ENCODE assay signal across 3 cellular contexts in genomic region chr12:122676781-122677180, GRCh38. TPM values are rescaled to one million over a fixed set of nuclear protein-coding genes. Genes with fewer than 3 reads are reported as not detected.
"Had no signal": no experiment of that assay in that cellular context is flagged by ENCODE, and none has a peak within 500 bp of the region (broad histone marks: within the 10 kb centered on the region; RNA-seq: fewer than 3 reads in every experiment).

No MANE protein-coding gene starts in this region.

RNA-seq across cellular contexts. Expression of gene HCAR2, which starts 26.4 kb away (rescaled TPM):
- total RNA-seq: LHCN-M2, M059J had no signal

RNA-seq across cellular contexts. Expression of gene HCAR3, which starts 39.8 kb away (rescaled TPM):
- total RNA-seq: LHCN-M2, M059J, MCF 10A had no signal

RNA-seq across cellular contexts. Expression of gene HCAR1, which starts 53.9 kb away (rescaled TPM):
- total RNA-seq: LHCN-M2, M059J, MCF 10A had no signal
